Comparison of ENCODE assay signal across 19 cellular contexts in the genomic region with DNA sequence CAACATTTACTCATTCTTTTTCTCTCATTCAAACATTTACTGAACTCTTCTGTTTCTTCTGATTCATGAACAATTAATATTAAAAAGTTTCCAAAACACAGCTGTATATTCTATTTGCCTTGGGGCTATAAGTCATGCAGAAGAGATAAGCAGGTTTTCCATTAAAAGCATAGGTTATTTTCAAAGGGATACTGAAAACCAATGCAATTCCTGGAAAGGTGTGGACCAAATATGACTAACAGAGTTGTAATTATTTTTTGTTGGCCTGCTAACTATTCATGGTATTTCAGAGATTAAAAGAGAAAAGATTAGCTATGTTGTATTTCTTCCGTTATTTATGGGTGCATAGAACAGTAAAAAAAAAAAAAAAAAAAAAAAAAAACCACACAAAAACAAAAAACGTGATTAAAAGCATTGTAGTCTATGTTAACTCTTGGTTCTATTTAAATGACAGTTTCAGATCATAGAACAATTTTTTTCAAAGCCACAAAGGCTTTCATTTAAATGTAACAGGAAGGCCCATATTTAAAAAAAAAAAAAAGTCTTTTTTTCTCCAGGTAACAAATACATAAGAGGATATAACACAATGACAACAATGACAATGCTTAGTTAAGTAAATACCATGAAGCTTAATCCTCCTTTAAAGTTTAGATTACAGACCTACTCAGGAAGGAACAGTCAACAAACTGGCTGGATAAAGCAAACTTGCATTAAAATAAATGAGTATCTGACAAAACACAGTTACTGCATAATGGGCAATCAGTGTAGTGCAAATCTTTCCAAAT.
A peak's percentile ranks its signal among the peaks of the same experiment; 100 is the strongest.
DNase-seq lines count a peak whose midpoint lies in the region; ATAC-seq and TF ChIP-seq lines count a peak whose summit lies in the region.
"Had no signal": no experiment of that assay in that cellular context is flagged by ENCODE, and none has a peak within 500 bp of the region (broad histone marks: within the 10 kb centered on the region; RNA-seq: fewer than 3 reads in every experiment).

No MANE protein-coding gene starts in this region.

- H3K27me3 Mint-ChIP-seq in CD4-positive, alpha-beta T cell = no peaks in the 10 kb centered on the region

- no peak for TF ChIP-seq CTCF in CD4-positive, alpha-beta T cell (IDR thresholded peaks at IDR 0.05)
- no peak for TF ChIP-seq CTCF in HEK293 (tag by site-specific recombination; IDR thresholded peaks at IDR 0.05)
- no peak for TF ChIP-seq CTCF in VCaP (conservative IDR thresholded peaks at IDR 0.05)
- TF ChIP-seq CTCF in foreskin keratinocyte (conservative IDR thresholded peaks at IDR 0.05) = no peak

- H3K9me3 ChIP-seq in CD4-positive, alpha-beta T cell (ENCODE audit: control insufficient read depth, low read length) = no peaks in the 10 kb centered on the region
- no peaks in the 10 kb centered on the region for H3K9me3 ChIP-seq in HEK293 (ENCODE audit: control insufficient read depth, insufficient read depth, low read depth, low read length)
- H3K9me3 ChIP-seq: ascending aorta, prostate gland, tibial artery had no signal

- no peaks in the 10 kb centered on the region for H3K36me3 ChIP-seq in HEK293 (ENCODE audit: control insufficient read depth in 2 of 2, insufficient read depth in 1 of 2, low read length in 2 of 2)
- H3K36me3 ChIP-seq: ascending aorta, prostate gland, tibial artery had no signal

- peak overlapping the region; percentile 88 for H3K27ac Mint-ChIP-seq in CD4-positive, alpha-beta T cell
- H3K27ac Mint-ChIP-seq: activated CD4-positive, alpha-beta T cell treated with anti-CD3 and anti-CD28 coated beads, Interleukin-2, amount 10 ng/mL, durations not matched to agents 24 days and 14 days had no signal

- intact Hi-C loops in CD4-positive, alpha-beta T cell (cut with DNase I, micrococcal nuclease) = loop anchor here (2.0 to 10.0 kb wide), 7 partner anchors 80 to 1045 kb away; a partner anchor contains a TSS

- POLR2A ChIA-PET in CD4-positive, alpha-beta T cell (lab: Charles Lee) = interaction anchor here (0.6 to 3.1 kb wide), 18 partner anchors 14 to 1055 kb away, joined by 3 to 34 read pairs (median 4); a partner anchor contains a TSS
- POLR2A ChIA-PET in HEK293 (lab: Yijun Ruan, JAX) = no interaction called here

- no peaks in the 10 kb centered on the region for H3K9me3 Mint-ChIP-seq in CD4-positive, alpha-beta T cell
- H3K9me3 Mint-ChIP-seq: activated CD4-positive, alpha-beta T cell treated with anti-CD3 and anti-CD28 coated beads, Interleukin-2, amount 10 ng/mL, durations not matched to agents 24 days and 14 days had no signal

- H3K4me1 ChIP-seq in HEK293 (ENCODE audit: control insufficient read depth, insufficient read depth, low read length) = 0 out of 2 replicates have a peak, but pooled peaks cover 3% of the 10 kb centered on the region
- peaks cover 7% of the 10 kb centered on the region for H3K4me1 ChIP-seq in foreskin keratinocyte
- H3K4me1 ChIP-seq: ascending aorta, prostate gland, tibial artery had no signal

- H3K4me3 Mint-ChIP-seq in CD4-positive, alpha-beta T cell = peak overlapping the region; percentile 72
- H3K4me3 Mint-ChIP-seq: activated CD4-positive, alpha-beta T cell treated with anti-CD3 and anti-CD28 coated beads, Interleukin-2, amount 10 ng/mL, durations not matched to agents 24 days and 14 days; neural crest cell had no signal

- ATAC-seq in CD4-positive, alpha-beta T cell (ENCODE audit: poor library complexity) = peak; percentile 62
- ATAC-seq in foreskin keratinocyte = peak; percentile 62
- ATAC-seq in left lobe of liver = no peak
- ATAC-seq: left ventricle myocardium superior had no signal

- peaks cover 12% of the 10 kb centered on the region for H3K36me3 Mint-ChIP-seq in CD4-positive, alpha-beta T cell (ENCODE audit: low read depth)

- H3K27ac ChIP-seq in CD4-positive, alpha-beta T cell (ENCODE audit: low read depth, low read length) = no peak overlapping the region
- H3K27ac ChIP-seq in HEK293 (ENCODE audit: extremely low read depth, low read depth, low read length) (no peak overlapping the region), VCaP (peak overlapping the region; percentile 38; the same call in 1 of the 2 replicates), foreskin keratinocyte (no peak overlapping the region)
- H3K27ac ChIP-seq: ascending aorta, prostate gland, tibial artery had no signal

- no peaks in the 10 kb centered on the region for H3K27me3 ChIP-seq in CD4-positive, alpha-beta T cell (ENCODE audit: control insufficient read depth, insufficient read depth, low read length)
- no peaks in the 10 kb centered on the region for H3K27me3 ChIP-seq in foreskin keratinocyte
- H3K27me3 ChIP-seq: ascending aorta, tibial artery had no signal

- DNase-seq in CD4-positive, alpha-beta T cell = no peak
- DNase-seq in foreskin keratinocyte (peak; percentile 55 to 82), NCI-H774 (lab: John Stamatoyannopoulos, UW) (no peak), D341Med (ENCODE audit: low spot score) (no peak), left lobe of liver (ENCODE audit: low spot score) (no peak)
- DNase-seq: activated CD4-positive, alpha-beta T cell treated with anti-CD3 and anti-CD28 coated beads, Interleukin-2, amount 10 ng/mL, durations not matched to agents 24 days and 14 days; activated effector memory CD4-positive, alpha-beta T cell treated with anti-CD3 and anti-CD28 coated beads, Interleukin-2, amount 50 U/mL, for 16 hours; COR-L47; effector memory CD4-positive, alpha-beta T cell; left ventricle myocardium superior; NCI-H1105 treated with DMSO at 0.1 percent for 48 hours; NCI-H526; stimulated activated naive CD4-positive, alpha-beta T cell treated with Interleukin-2 at 50 U/mL for 16 hours; tibial artery had no signal

- H3K4me3 ChIP-seq in HEK293 (ENCODE audit: low read depth, low read length) = no peak overlapping the region
- H3K4me3 ChIP-seq: ascending aorta, prostate gland, tibial artery had no signal

- CTCF ChIA-PET in CD4-positive, alpha-beta T cell (lab: Charles Lee) = interaction anchor here (0.6 kb wide), 1 partner anchor 170 kb away, joined by 4 read pairs; no protein-coding TSS in a partner anchor
- CTCF ChIA-PET in HEK293 (lab: Yijun Ruan, JAX) = no interaction called here

- H3K4me1 Mint-ChIP-seq in CD4-positive, alpha-beta T cell (ENCODE audit: low read depth) = peaks cover 43% of the 10 kb centered on the region
- H3K4me1 Mint-ChIP-seq: neural crest cell had no signal

TF ChIP-seq in HEK293, 187 proteins besides CTCF, POLR2A, EP300 and RAD21:
- TF ChIP-seq, protein P1, sequence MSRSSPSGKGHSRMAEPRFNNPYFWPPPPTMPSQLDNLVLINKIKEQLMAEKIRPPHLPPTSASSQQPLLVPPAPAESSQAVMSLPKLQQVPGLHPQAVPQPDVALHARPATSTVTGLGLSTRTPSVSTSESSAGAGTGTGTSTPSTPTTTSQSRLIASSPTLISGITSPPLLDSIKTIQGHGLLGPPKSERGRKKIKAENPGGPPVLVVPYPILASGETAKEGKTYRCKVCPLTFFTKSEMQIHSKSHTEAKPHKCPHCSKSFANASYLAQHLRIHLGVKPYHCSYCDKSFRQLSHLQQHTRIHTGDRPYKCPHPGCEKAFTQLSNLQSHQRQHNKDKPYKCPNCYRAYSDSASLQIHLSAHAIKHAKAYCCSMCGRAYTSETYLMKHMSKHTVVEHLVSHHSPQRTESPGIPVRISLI (tag by site-specific recombination; IDR thresholded peaks at IDR 0.05) = peak; percentile 81; the same call in 1 of the 2 replicates
- TF ChIP-seq, protein P2, sequence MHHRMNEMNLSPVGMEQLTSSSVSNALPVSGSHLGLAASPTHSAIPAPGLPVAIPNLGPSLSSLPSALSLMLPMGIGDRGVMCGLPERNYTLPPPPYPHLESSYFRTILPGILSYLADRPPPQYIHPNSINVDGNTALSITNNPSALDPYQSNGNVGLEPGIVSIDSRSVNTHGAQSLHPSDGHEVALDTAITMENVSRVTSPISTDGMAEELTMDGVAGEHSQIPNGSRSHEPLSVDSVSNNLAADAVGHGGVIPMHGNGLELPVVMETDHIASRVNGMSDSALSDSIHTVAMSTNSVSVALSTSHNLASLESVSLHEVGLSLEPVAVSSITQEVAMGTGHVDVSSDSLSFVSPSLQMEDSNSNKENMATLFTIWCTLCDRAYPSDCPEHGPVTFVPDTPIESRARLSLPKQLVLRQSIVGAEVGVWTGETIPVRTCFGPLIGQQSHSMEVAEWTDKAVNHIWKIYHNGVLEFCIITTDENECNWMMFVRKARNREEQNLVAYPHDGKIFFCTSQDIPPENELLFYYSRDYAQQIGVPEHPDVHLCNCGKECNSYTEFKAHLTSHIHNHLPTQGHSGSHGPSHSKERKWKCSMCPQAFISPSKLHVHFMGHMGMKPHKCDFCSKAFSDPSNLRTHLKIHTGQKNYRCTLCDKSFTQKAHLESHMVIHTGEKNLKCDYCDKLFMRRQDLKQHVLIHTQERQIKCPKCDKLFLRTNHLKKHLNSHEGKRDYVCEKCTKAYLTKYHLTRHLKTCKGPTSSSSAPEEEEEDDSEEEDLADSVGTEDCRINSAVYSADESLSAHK (tag by site-specific recombination; IDR thresholded peaks at IDR 0.05) = no peak

Comparison
In these comparisons a context has a peak if more than half of its experiments do, and no peak if none do; other contexts are left out.
1. DNase-seq: peak in foreskin keratinocyte (2 of 2); none in CD4-positive, alpha-beta T cell (0 of 10), NCI-H774 (single experiment), D341Med (single experiment) and left lobe of liver (single experiment).